Comparison of ENCODE assay signal across 2 cellular contexts in genomic region chr6:137912813-137913212, GRCh38.
TF ChIP-seq lines count a peak whose summit lies in the region.

No MANE protein-coding gene starts in this region.

TF ChIP-seq in GM12891, 5 proteins besides CTCF, POLR2A, EP300 and RAD21 (continued from another document):
- TF ChIP-seq PAX5 (IDR thresholded peaks at IDR 0.05; ENCODE audit: insufficient read depth, low read length, severe bottlenecking) = no peak
TF ChIP-seq in GM12891: peak in this region for 0.

TF ChIP-seq in GM12878, 131 proteins besides CTCF, POLR2A, EP300 and RAD21 (continued from another document):
- no peak for TF ChIP-seq BCL3 (IDR thresholded peaks at IDR 0.05; ENCODE audit: borderline replicate concordance, insufficient read depth, low read depth, low read length, poor library complexity, severe bottlenecking)
- no peak for TF ChIP-seq RAD51 (IDR thresholded peaks at IDR 0.05)
